In genomic region chr14:41642402-41643195, GRCh38 we compare ENCODE assay signal across 1 cellular context.
TF ChIP-seq lines count a peak whose summit lies in the region.

No MANE protein-coding gene starts in this region.

TF ChIP-seq in HepG2, 621 proteins besides CTCF, POLR2A, EP300 and RAD21:
- no peak for TF ChIP-seq ZNF33A (CRISPR knock-in tag; IDR thresholded peaks at IDR 0.05; ENCODE audit: borderline replicate concordance)
- no peak for TF ChIP-seq KDM3A (CRISPR knock-in tag; IDR thresholded peaks at IDR 0.05; ENCODE audit: low read depth)
- TF ChIP-seq TOPORS (CRISPR knock-in tag; IDR thresholded peaks at IDR 0.05) = no peak
- TF ChIP-seq, protein P1, sequence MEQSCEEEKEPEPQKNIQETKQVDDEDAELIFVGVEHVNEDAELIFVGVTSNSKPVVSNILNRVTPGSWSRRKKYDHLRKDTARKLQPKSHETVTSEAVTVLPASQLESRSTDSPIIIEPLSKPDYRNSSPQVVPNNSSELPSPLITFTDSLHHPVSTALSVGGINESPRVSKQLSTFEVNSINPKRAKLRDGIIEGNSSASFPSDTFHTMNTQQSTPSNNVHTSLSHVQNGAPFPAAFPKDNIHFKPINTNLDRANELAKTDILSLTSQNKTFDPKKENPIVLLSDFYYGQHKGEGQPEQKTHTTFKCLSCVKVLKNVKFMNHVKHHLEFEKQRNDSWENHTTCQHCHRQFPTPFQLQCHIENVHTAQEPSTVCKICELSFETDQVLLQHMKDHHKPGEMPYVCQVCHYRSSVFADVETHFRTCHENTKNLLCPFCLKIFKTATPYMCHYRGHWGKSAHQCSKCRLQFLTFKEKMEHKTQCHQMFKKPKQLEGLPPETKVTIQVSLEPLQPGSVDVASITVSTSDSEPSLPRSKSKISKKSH (CRISPR knock-in tag; IDR thresholded peaks at IDR 0.05; ENCODE audit: borderline replicate concordance) = no peak
